ENCODE assay signal across 1 cellular context in the genomic region with DNA sequence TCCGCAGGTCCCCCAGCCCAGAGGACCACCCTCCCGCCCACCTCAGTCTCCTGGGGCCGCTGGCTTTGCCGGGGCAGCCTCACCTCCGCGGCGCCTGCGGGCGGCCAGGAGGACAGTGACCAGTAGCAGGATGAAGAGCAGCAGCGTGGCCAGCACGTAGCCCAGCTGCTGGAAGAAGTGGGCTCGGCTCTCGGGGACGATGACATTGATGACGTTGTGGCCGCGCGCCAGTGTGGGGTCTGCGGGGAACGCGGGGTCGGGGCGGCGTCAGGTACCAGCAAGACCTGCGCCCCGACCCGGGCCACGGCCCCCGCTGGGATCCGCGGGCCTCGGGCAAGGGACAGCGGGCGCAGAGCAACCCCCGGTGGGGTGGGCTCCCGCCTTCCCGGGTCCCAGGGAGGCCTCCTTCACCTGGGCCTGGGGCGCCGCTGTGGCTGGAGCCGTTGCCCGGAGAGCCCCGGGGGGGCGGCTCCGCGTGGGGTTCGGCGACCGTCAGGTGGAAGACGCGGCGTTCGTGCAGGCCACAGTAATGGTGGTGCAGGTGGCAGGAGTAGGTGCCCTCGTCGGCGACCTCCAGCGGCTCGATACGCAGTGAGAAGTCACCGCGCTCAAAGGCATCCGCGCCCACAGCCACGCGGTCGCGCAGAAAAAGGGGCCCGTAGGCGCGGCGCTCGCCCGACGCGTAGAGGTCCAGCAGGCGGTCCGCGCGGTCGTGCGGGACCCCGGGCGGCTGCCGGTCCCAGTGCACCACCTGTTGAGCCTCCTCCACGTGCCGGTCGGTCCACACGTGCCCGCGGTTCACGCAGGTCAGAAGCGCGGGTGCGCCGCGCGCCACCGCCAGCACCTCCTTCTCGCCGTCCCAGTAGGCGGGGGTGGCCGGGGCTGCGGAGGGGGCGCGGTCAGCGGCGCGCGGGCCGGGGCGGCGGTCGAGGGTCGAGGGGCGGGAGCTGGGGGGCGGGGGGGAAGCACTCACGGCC.
A peak's percentile ranks its signal among the peaks of the same experiment; 100 is the strongest.
TF ChIP-seq lines count a peak whose summit lies in the region.

No MANE protein-coding gene starts in this region.

TF ChIP-seq in endothelial cell of umbilical vein, 7 proteins besides CTCF, POLR2A, EP300 and RAD21:
- peak; percentile 94 for TF ChIP-seq EZH2 (IDR thresholded peaks at IDR 0.05; ENCODE audit: borderline replicate concordance, low read depth, low read length, severe bottlenecking)
- no peak for TF ChIP-seq GATA2 (IDR thresholded peaks at IDR 0.05; ENCODE audit: insufficient read depth, insufficient read length, low read depth, low read length)
- TF ChIP-seq MYC (IDR thresholded peaks at IDR 0.05; ENCODE audit: low read depth, low read length) = no peak
- no peak for TF ChIP-seq FOS (IDR thresholded peaks at IDR 0.05; ENCODE audit: borderline replicate concordance, insufficient read depth, low read length)
- TF ChIP-seq JUN (IDR thresholded peaks at IDR 0.05; ENCODE audit: borderline replicate concordance, insufficient read depth, insufficient read length, low read depth) = no peak
- no peak for TF ChIP-seq POLR2AphosphoS5 (IDR thresholded peaks at IDR 0.05; ENCODE audit: insufficient read depth, low read depth, low read length)
- TF ChIP-seq, protein P1, sequence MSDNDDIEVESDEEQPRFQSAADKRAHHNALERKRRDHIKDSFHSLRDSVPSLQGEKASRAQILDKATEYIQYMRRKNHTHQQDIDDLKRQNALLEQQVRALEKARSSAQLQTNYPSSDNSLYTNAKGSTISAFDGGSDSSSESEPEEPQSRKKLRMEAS (IDR thresholded peaks at IDR 0.05; ENCODE audit: insufficient read depth, insufficient read length) = no peak
